In the genomic region with DNA sequence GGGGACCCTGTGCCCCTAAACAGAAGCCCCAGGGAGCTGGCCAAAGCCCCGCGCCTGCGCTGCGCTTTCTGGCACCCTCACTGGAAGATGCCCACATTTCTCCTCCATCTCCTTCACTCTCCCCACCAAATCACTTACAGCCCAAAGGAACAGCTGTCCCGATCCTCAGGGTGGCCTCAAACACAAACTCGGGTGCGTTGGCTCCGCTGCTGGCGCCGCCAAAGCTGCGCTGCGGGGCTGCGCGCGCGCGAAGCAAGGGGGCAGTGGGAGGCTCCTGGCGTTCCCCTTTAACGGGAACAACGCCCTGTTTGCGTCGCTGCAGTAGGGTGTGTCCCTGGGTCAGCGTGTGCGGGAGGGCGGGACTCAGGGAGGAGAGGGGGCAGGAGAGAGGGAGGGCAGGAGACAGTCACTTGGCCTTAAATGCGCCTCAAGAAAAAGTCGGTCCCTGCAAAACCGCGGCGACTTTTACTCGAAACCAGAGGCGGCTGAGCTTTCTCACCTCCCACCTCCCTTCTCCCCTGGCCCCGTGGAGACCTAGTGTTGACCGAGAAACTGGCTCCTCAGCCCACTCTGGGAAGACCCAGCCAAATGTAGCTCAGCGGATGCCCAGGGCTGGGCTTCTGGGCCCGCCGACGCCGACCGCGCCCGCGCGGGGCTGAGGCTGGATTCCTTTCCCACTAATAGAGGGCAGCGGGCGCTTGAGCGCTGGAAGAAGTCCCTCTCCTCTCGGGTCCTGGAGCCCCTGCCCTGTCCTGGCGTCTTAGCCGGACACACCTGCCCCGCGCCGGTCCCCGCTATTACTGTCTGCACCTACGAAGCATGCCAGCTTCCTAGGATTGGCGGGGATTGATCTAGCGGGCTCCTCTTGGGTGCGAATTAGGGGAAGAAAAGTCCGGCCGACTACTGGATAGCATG, we compare ENCODE assay signal across 9 cellular contexts. TPM values are rescaled to one million over a fixed set of nuclear protein-coding genes. Genes with fewer than 3 reads are reported as not detected.
DNase-seq lines count a peak whose midpoint lies in the region; ATAC-seq and TF ChIP-seq lines count a peak whose summit lies in the region.
"Had no signal": no experiment of that assay in that cellular context is flagged by ENCODE, and none has a peak within 500 bp of the region (broad histone marks: within the 10 kb centered on the region; RNA-seq: fewer than 3 reads in every experiment).

No MANE protein-coding gene starts in this region.

- peak overlapping the region; percentile 95 for H3K4me2 ChIP-seq in mesenchymal stem cell (ENCODE audit: low read length, poor library complexity, severe bottlenecking)

- peaks cover 28% of the 10 kb centered on the region for H3K4me1 ChIP-seq in SJSA1 (replicated peaks)
- H3K4me1 ChIP-seq in mesenchymal stem cell (ENCODE audit: control insufficient read depth, insufficient read depth, low read depth, low read length) = peaks cover 14% of the 10 kb centered on the region
- peaks cover 0 to 47% (median 26%) of the 10 kb centered on the region in 4 donors for H3K4me1 ChIP-seq in tibial nerve

- peak overlapping the region; percentile 74 for H3K27ac ChIP-seq in SJSA1
- H3K27ac ChIP-seq in mesenchymal stem cell (ENCODE audit: low read length, poor library complexity, severe bottlenecking) = peak overlapping the region; percentile 69
- peak overlapping the region; percentile 92 to 100 (median 97) for H3K27ac ChIP-seq in tibial nerve
- H3K27ac ChIP-seq: SK-N-MC had no signal

- peak overlapping the region; percentile 55 to 89 for H3K18ac ChIP-seq in mesenchymal stem cell (ENCODE audit: low read depth in 1 of 2, low read length in 2 of 2)

- peaks cover 39% of the 10 kb centered on the region for H3K36me3 ChIP-seq in SJSA1
- peaks cover 11 to 25% of the 10 kb centered on the region in 2 experiments for H3K36me3 ChIP-seq in mesenchymal stem cell (ENCODE audit: control insufficient read depth in 1 of 2, insufficient read depth in 2 of 2, low read depth in 1 of 2, low read length in 2 of 2)
- peaks cover 0 to 28% (median 3%) of the 10 kb centered on the region in 3 donors for H3K36me3 ChIP-seq in tibial nerve

- H2BK5ac ChIP-seq in mesenchymal stem cell (ENCODE audit: low read depth, low read length, poor library complexity, severe bottlenecking) = no peak overlapping the region

- H3K9ac ChIP-seq in mesenchymal stem cell (ENCODE audit: low read length) = peak overlapping the region; percentile 96

- ATAC-seq in HG03025 (IDR thresholded peaks at IDR 0.05; ENCODE audit: low FRiP score, unreplicated experiment) = no peak
- ATAC-seq in activated CD4-positive, CD25-positive, alpha-beta regulatory T cell treated with anti-CD3 and anti-CD28 coated beads, Interleukin-2, amount 50 U/mL, for 24 hours = no peak
- ATAC-seq in GM18861 (IDR thresholded peaks at IDR 0.05; ENCODE audit: unreplicated experiment) = no peak

- peak in 4 of 5 experiments; percentile 4 to 56 (median 26) for TF ChIP-seq CTCF in tibial nerve (IDR thresholded peaks at IDR 0.05)

- H4K91ac ChIP-seq in mesenchymal stem cell (ENCODE audit: low read length) = peak overlapping the region; percentile 70

- H3K27me3 ChIP-seq in SJSA1 (replicated peaks) = no peaks in the 10 kb centered on the region
- H3K27me3 ChIP-seq in mesenchymal stem cell (ENCODE audit: control insufficient read depth in 1 of 2, insufficient read depth in 1 of 2, low read length in 2 of 2) = no peaks in the 10 kb centered on the region
- H3K27me3 ChIP-seq in tibial nerve = no peaks in the 10 kb centered on the region

- H3K9me3 ChIP-seq in SJSA1 (replicated peaks) (no peaks in the 10 kb centered on the region), mesenchymal stem cell (ENCODE audit: control insufficient read depth, low read length) (no peaks in the 10 kb centered on the region), tibial nerve (no peaks in the 10 kb centered on the region)

- peak overlapping the region in 1 of 2 experiments; percentile 44 for H3K14ac ChIP-seq in mesenchymal stem cell (ENCODE audit: low read length in 2 of 2)

- peak overlapping the region; percentile 75 to 79 for H3K4ac ChIP-seq in mesenchymal stem cell (ENCODE audit: low read depth in 1 of 2, low read length in 2 of 2)

- H4K8ac ChIP-seq in mesenchymal stem cell (ENCODE audit: low read length) = peak overlapping the region; percentile 93

- WGBS in mesenchymal stem cell = 2% methylated on average over 53 of the region's 60 CpGs
- 1 to 2% methylated on average over 44 to 50 of the region's 60 CpGs for WGBS in tibial nerve, 2 donors

- peak in 1 of 2 donors; percentile 99 for TF ChIP-seq EP300 in tibial nerve (IDR thresholded peaks at IDR 0.05)

- peak overlapping the region; percentile 70 for H2BK15ac ChIP-seq in mesenchymal stem cell (ENCODE audit: low read depth, poor library complexity, severe bottlenecking)

- peak overlapping the region; percentile 57 for H3K4me3 ChIP-seq in SJSA1
- H3K4me3 ChIP-seq in mesenchymal stem cell (ENCODE audit: insufficient read depth in 1 of 2, low read depth in 1 of 2, low read length in 2 of 2) = peak overlapping the region; percentile 61 to 92
- peak overlapping the region; percentile 65 to 76 (median 68) for H3K4me3 ChIP-seq in tibial nerve
- H3K4me3 ChIP-seq: SK-N-MC had no signal

- H2BK12ac ChIP-seq in mesenchymal stem cell (ENCODE audit: low read length in 2 of 2) = peak overlapping the region; percentile 43 to 64

- TF ChIP-seq POLR2A in erythroblast (IDR thresholded peaks at IDR 0.05; ENCODE audit: low read length) = peak; percentile 91
- TF ChIP-seq POLR2A in tibial nerve (IDR thresholded peaks at IDR 0.05) = peak; percentile 93 to 94

- H2AK5ac ChIP-seq in mesenchymal stem cell (ENCODE audit: low read length, severe bottlenecking) = no peak overlapping the region

- H3K79me1 ChIP-seq in mesenchymal stem cell (replicated peaks; ENCODE audit: low read length, poor library complexity, severe bottlenecking) = peaks cover 5% of the 10 kb centered on the region

- H2AFZ ChIP-seq in mesenchymal stem cell (ENCODE audit: low read depth, low read length) = peak overlapping the region; percentile 37

- no peak overlapping the region for H2BK120ac ChIP-seq in mesenchymal stem cell (ENCODE audit: low read depth, low read length)

- DNase-seq in H4 (ENCODE audit: low spot score) (peak; percentile 90), SJSA1 (ENCODE audit: low read depth in 1 of 2, low spot score in 2 of 2) (peak; percentile 92 to 95), erythroblast (lab: John Stamatoyannopoulos, UW) (peak; percentile 82 to 88), mesenchymal stem cell (peak; percentile 86), tibial nerve (ENCODE audit: low spot score in 2 of 2) (peak; percentile 87 to 90)

- H3K23ac ChIP-seq in mesenchymal stem cell (ENCODE audit: low read length in 2 of 2) = no peak overlapping the region

RNA-seq across cellular contexts. Expression of a gene that starts 2.6 kb away (rescaled TPM):
- 18.5 and 27.4 TPM in 2 replicates for total RNA-seq in H4 (2014; rRNA removed; shearing (Covaris generic))
- total RNA-seq in SJSA1 (2014; rRNA removed; shearing (Covaris generic)) = 80.3 and 103 TPM in 2 replicates
- 74.0 TPM for polyA plus RNA-seq in mesenchymal stem cell (2013, experiment 1 of 2)
- polyA plus RNA-seq in mesenchymal stem cell (2013, experiment 2 of 2) = 79.1 TPM
- 1,000 to 10,000 TPM in 3 of 4 donors, 100 to 1,000 TPM in 1; 784 to 3,019 (median 2,270) TPM for total RNA-seq in tibial nerve
